1 cellular context compared by ENCODE assay signal in genomic region chr10:104580321-104580720, GRCh38.
TF ChIP-seq lines count a peak whose summit lies in the region.

No MANE protein-coding gene starts in this region.

TF ChIP-seq in K562, 482 proteins besides CTCF, POLR2A, EP300 and RAD21 (continued from another document):
- no peak for TF ChIP-seq ZMIZ1 (IDR thresholded peaks at IDR 0.05; ENCODE audit: low read depth in 2 of 2, low read length in 2 of 2)
- no peak for TF ChIP-seq ZBTB7A (IDR thresholded peaks at IDR 0.05; ENCODE audit: borderline replicate concordance, control insufficient read depth, low read depth, low read length)
- peak; percentile 36; the same call in 1 of the 2 replicates for TF ChIP-seq FOSL1 (tag; conservative IDR thresholded peaks at IDR 0.05)
- no peak for TF ChIP-seq GATAD2B (IDR thresholded peaks at IDR 0.05; ENCODE audit: borderline replicate concordance)
TF ChIP-seq in K562: peak in this region for 1.
